Comparison of ENCODE assay signal across 1 cellular context in genomic region chr5:142982821-142983200, GRCh38.
TF ChIP-seq lines count a peak whose summit lies in the region.

No MANE protein-coding gene starts in this region.

TF ChIP-seq in SK-N-SH, 30 proteins besides CTCF, POLR2A, EP300 and RAD21 (continued from another document):
- TF ChIP-seq, protein P1, sequence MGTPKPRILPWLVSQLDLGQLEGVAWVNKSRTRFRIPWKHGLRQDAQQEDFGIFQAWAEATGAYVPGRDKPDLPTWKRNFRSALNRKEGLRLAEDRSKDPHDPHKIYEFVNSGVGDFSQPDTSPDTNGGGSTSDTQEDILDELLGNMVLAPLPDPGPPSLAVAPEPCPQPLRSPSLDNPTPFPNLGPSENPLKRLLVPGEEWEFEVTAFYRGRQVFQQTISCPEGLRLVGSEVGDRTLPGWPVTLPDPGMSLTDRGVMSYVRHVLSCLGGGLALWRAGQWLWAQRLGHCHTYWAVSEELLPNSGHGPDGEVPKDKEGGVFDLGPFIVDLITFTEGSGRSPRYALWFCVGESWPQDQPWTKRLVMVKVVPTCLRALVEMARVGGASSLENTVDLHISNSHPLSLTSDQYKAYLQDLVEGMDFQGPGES (IDR thresholded peaks at IDR 0.05; ENCODE audit: low read depth, low read length): no peak
- no peak for TF ChIP-seq MXI1 (IDR thresholded peaks at IDR 0.05; ENCODE audit: low read depth, low read length)
- TF ChIP-seq GATA2 (CRISPR knock-in tag; IDR thresholded peaks at IDR 0.05): no peak
- no peak for TF ChIP-seq CHD2 (IDR thresholded peaks at IDR 0.05; ENCODE audit: low read length, partially characterized antibody)
- TF ChIP-seq, protein P2, sequence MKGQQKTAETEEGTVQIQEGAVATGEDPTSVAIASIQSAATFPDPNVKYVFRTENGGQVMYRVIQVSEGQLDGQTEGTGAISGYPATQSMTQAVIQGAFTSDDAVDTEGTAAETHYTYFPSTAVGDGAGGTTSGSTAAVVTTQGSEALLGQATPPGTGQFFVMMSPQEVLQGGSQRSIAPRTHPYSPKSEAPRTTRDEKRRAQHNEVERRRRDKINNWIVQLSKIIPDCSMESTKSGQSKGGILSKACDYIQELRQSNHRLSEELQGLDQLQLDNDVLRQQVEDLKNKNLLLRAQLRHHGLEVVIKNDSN (IDR thresholded peaks at IDR 0.05; ENCODE audit: borderline replicate concordance, low read depth): no peak
- no peak for TF ChIP-seq ELF1 (IDR thresholded peaks at IDR 0.05)
- TF ChIP-seq MAX (IDR thresholded peaks at IDR 0.05; ENCODE audit: low read depth): no peak
- no peak for TF ChIP-seq SMC3 (IDR thresholded peaks at IDR 0.05; ENCODE audit: low read depth, low read length)
- no peak for TF ChIP-seq RCOR1 (IDR thresholded peaks at IDR 0.05; ENCODE audit: low read length)
- TF ChIP-seq YY1 (IDR thresholded peaks at IDR 0.05; ENCODE audit: low read depth): no peak
- TF ChIP-seq POLR2AphosphoS5 (IDR thresholded peaks at IDR 0.05; ENCODE audit: low read depth, low read length): no peak
